ENCODE assay signal across 8 cellular contexts in the genomic region with DNA sequence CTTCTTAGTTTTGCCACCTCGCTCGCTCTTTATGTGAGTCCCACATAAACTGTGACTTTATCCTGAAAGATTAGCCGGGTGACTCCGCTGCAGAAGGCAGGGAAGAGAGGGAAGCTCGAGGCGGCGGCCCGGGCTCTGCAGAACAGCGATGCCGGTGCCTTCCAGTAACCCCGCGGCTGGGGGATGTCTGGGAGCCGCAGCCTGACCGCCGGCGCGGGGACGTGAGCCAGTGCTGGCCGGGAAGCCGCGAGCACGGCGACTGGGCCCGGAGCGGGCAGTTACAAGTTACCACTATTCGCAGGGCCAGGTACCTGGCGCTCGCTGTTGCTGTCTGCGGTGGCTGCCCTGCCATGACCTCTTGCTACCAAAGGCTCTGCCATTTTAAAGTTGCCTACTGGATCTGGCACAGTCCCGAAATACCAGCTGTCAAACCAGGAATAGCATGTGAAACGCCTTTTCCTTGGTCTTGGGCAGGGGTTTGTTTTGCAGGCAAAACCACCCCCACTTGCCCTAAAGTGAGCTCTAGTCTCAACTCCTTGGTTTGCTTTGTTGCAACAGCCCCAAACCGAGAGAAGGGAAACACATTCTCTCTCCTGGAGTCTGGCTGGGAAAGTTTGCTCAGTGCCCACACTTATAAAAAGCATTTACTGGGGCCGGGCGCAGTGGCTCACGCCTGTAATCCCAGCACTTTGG.
DNase-seq lines count a peak whose midpoint lies in the region; ATAC-seq and TF ChIP-seq lines count a peak whose summit lies in the region.

No MANE protein-coding gene starts in this region.

- TF ChIP-seq POLR2A in tibial nerve (IDR thresholded peaks at IDR 0.05) = no peak

- DNase-seq in CD8-positive, alpha-beta T cell = peak in 1 of 7 experiments; percentile 57
- no peak for DNase-seq in SJCRH30
- no peak for DNase-seq in epithelial cell of prostate (ENCODE audit: low read depth, low spot score)
- DNase-seq in midbrain (lab: John Stamatoyannopoulos, UW) = peak; percentile 70
- no peak for DNase-seq in tibial nerve (ENCODE audit: low spot score in 2 of 2)
- DNase-seq in NCI-H748 (lab: John Stamatoyannopoulos, UW; ENCODE audit: unreplicated experiment) = no peak

- H3K36me3 Mint-ChIP-seq in CD8-positive, alpha-beta T cell = peaks cover 33% of the 10 kb centered on the region

- intact Hi-C loops in CD8-positive, alpha-beta T cell (cut with DNase I, micrococcal nuclease) = loop anchor here (2.0 to 10.0 kb wide), 13 partner anchors 111 to 1362 kb away; partner anchors contain the start of genes MYB (in 1 of the 2) and RPS12 (in 1 of the 2)

- H3K27ac ChIP-seq in CD8-positive, alpha-beta T cell (ENCODE audit: low read depth, low read length) = no peak overlapping the region
- H3K27ac ChIP-seq in SJCRH30 (no peak overlapping the region), epithelial cell of prostate (peak overlapping the region; percentile 77), tibial nerve (peak overlapping the region; percentile 92 to 99 (median 96))

- H3K9me3 ChIP-seq in CD8-positive, alpha-beta T cell (ENCODE audit: low read length) = no peaks in the 10 kb centered on the region
- H3K9me3 ChIP-seq in SJCRH30 (replicated peaks) = no peaks in the 10 kb centered on the region
- no peaks in the 10 kb centered on the region for H3K9me3 ChIP-seq in tibial nerve

- CTCF ChIA-PET in CD8-positive, alpha-beta T cell (lab: Charles Lee) = interaction anchor here (0.9 to 4.7 kb wide), 5 partner anchors 101 to 465 kb away, joined by 3 to 65 read pairs (median 3); no protein-coding TSS in a partner anchor

- H3K4me3 ChIP-seq in CD8-positive, alpha-beta T cell (ENCODE audit: low read depth, low read length) = no peak overlapping the region
- H3K4me3 ChIP-seq in SJCRH30 (peak overlapping the region; percentile 61), tibial nerve (peak overlapping the region; percentile 78 to 96 (median 90))

- H3K27ac Mint-ChIP-seq in CD8-positive, alpha-beta T cell = peak overlapping the region; percentile 89

- no peaks in the 10 kb centered on the region for H3K27me3 Mint-ChIP-seq in CD8-positive, alpha-beta T cell (ENCODE audit: low read depth)

- 36 to 47% methylated on average over 21 to 30 of the region's 35 CpGs for WGBS in tibial nerve, 2 donors

- H3K9me3 Mint-ChIP-seq in CD8-positive, alpha-beta T cell = no peaks in the 10 kb centered on the region

- ATAC-seq in CD8-positive, alpha-beta T cell = no peak
- ATAC-seq in GM18498 (IDR thresholded peaks at IDR 0.05; ENCODE audit: unreplicated experiment) (no peak), GM21723 (IDR thresholded peaks at IDR 0.05; ENCODE audit: unreplicated experiment) (no peak)

- peaks cover 15% of the 10 kb centered on the region for H3K36me3 ChIP-seq in CD8-positive, alpha-beta T cell (ENCODE audit: insufficient read depth, low read length)
- H3K36me3 ChIP-seq in SJCRH30 (no peaks in the 10 kb centered on the region), tibial nerve (peaks cover 0 to 23% (median 12%) of the 10 kb centered on the region in 3 donors)

- H3K27me3 ChIP-seq in CD8-positive, alpha-beta T cell (ENCODE audit: insufficient read depth, low read length) = no peaks in the 10 kb centered on the region
- H3K27me3 ChIP-seq in SJCRH30 = no peaks in the 10 kb centered on the region
- no peaks in the 10 kb centered on the region for H3K27me3 ChIP-seq in tibial nerve

- peaks cover 48% of the 10 kb centered on the region for H3K4me1 ChIP-seq in CD8-positive, alpha-beta T cell (ENCODE audit: insufficient read depth, low read length)
- no peaks in the 10 kb centered on the region for H3K4me1 ChIP-seq in SJCRH30
- H3K4me1 ChIP-seq in tibial nerve = peaks cover 0 to 42% (median 9%) of the 10 kb centered on the region in 4 donors

- TF ChIP-seq CTCF in CD8-positive, alpha-beta T cell (IDR thresholded peaks at IDR 0.05) = no peak
- TF ChIP-seq CTCF in tibial nerve (IDR thresholded peaks at IDR 0.05) = no peak

- TF ChIP-seq EP300 in tibial nerve (IDR thresholded peaks at IDR 0.05) = no peak

- peak overlapping the region; percentile 98 for H3K4me3 Mint-ChIP-seq in CD8-positive, alpha-beta T cell

- POLR2A ChIA-PET in CD8-positive, alpha-beta T cell (lab: Charles Lee) = interaction anchor here (1.1 kb wide), 1 partner anchor 464 kb away, joined by 3 read pairs; no protein-coding TSS in a partner anchor

- peaks cover 54% of the 10 kb centered on the region for H3K4me1 Mint-ChIP-seq in CD8-positive, alpha-beta T cell (ENCODE audit: low read depth)

Comparison
In these comparisons a context has a peak if more than half of its experiments do, and no peak if none do; other contexts are left out.
1. H3K27ac ChIP-seq: peak in epithelial cell of prostate (single experiment) and tibial nerve (4 of 4); none in CD8-positive, alpha-beta T cell (single experiment) and SJCRH30 (single experiment).